8 cellular contexts compared by ENCODE assay signal in the genomic region with DNA sequence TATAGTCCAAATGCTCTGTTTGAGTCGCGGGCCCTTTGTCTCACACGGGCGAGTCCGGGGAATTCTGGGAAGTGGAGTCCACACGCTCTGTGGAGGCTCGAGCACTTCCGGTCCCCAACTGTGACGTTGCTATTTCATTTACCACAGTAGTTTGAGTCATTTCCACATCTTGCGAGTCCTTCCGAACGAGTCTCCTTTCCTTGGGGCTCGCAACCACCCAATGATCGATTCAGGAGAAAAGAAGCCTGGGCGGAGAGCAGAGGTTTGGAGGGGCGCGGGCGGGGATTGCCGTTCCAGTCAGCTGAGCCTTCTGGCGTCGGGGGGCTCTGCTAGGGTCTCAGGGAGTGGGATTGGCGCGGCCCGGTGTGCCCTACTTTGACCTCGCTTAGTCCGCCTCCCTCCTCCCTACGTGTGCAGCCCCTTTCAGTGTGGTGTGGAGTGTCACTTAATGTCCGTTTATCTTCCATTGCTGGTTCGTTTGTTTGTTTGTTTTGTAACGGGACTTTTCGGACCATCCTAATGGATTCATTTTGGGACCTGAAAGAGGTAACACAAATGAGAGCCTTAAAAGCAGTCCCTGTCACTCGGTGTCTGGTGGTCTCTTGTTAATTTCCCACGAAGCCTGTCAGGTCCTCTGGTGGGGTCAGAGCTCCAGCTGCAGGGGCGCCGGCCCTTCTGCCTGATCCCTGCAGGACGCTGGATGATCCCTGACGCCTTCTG. TPM values are rescaled to one million over a fixed set of nuclear protein-coding genes. Genes with fewer than 3 reads are reported as not detected.
DNase-seq lines count a peak whose midpoint lies in the region; ATAC-seq lines count a peak whose summit lies in the region.

Gene ZNF222 (plus strand): TSS at position 163 of the 720 bp plus-strand sequence. CDS start 58 bp downstream, at position 221.

- peaks cover 15% of the 10 kb centered on the region for H3K4me1 ChIP-seq in CD4-positive, alpha-beta memory T cell (ENCODE audit: insufficient read depth, low read length)
- peaks cover 11% of the 10 kb centered on the region for H3K4me1 ChIP-seq in muscle layer of colon (ENCODE audit: insufficient read depth, low read length)

- POLR2A ChIA-PET in CD4-positive, alpha-beta memory T cell (lab: Charles Lee; ENCODE audit: partially characterized antibody): interaction anchor here (0.9 to 2.1 kb wide), 5 partner anchors 22 to 90 kb away, joined by 3 to 7 read pairs (median 5); partner anchors contain the start of genes ZNF221, ZNF230 and ZNF45

- H3K4me1 Mint-ChIP-seq in CD4-positive, alpha-beta memory T cell: peaks cover 17 to 31% (median 22%) of the 10 kb centered on the region in 4 donors

- DNase-seq in CD4-positive, alpha-beta memory T cell: peak; percentile 66 to 84 (median 75)
- peak in 73 of 76 experiments; percentile 9 to 86 (median 68) for DNase-seq in HUDEP-2 (lab: John Stamatoyannopoulos, UW; ENCODE audit: unreplicated experiment in 76 of 76)
- DNase-seq in OCI-M2 (lab: John Stamatoyannopoulos, UW; ENCODE audit: unreplicated experiment): peak; percentile 85
- DNase-seq in activated T-cell treated with anti-CD3 and anti-CD28 coated beads, Interleukin-2, amount 50 U/mL, for 1 hour: peak; percentile 72
- peak; percentile 79 for DNase-seq in stimulated activated CD8-positive, alpha-beta memory T cell treated with anti-CD3 and anti-CD28 coated beads, Interleukin-4, amount 100 ng/mL, for 48 hours

- CTCF ChIA-PET in CD4-positive, alpha-beta memory T cell (lab: Charles Lee; ENCODE audit: partially characterized antibody): interaction anchor here (0.9 to 1.2 kb wide), 2 partner anchors 26 to 70 kb away, joined by 3 read pairs; no protein-coding TSS in a partner anchor

- peak within 1 kb of the TSS; percentile 59 for H3K9ac ChIP-seq in muscle layer of colon (ENCODE audit: low read length)

- peaks cover 2 to 10% of the 10 kb centered on the region in 2 donors for H3K27me3 Mint-ChIP-seq in CD4-positive, alpha-beta memory T cell

- peaks cover 51 to 57% of the 10 kb centered on the region in 2 donors for H3K36me3 Mint-ChIP-seq in CD4-positive, alpha-beta memory T cell

- H3K27ac Mint-ChIP-seq in CD4-positive, alpha-beta memory T cell: peak within 1 kb of the TSS; percentile 48 to 96 (median 95)

- intact Hi-C loops in CD4-positive, alpha-beta memory T cell (cut with micrococcal nuclease): loop anchor here (1.0 to 10.0 kb wide), 2 partner anchors 23 to 279 kb away; partner anchors contain the start of genes ZNF230 and ZNF235

- peak within 1 kb of the TSS; percentile 90 to 100 (median 98) for H3K4me3 Mint-ChIP-seq in CD4-positive, alpha-beta memory T cell

- peaks cover 0 to 3% of the 10 kb centered on the region in 2 donors for H3K9me3 ChIP-seq in CD4-positive, alpha-beta memory T cell (ENCODE audit: control insufficient read depth in 1 of 2, low read length in 2 of 2)
- H3K9me3 ChIP-seq in muscle layer of colon (ENCODE audit: low read length): peaks cover 27% of the 10 kb centered on the region

- no peaks in the 10 kb centered on the region for H3K27me3 ChIP-seq in CD4-positive, alpha-beta memory T cell (ENCODE audit: insufficient read depth, low read length)
- H3K27me3 ChIP-seq in muscle layer of colon (ENCODE audit: control insufficient read depth in 1 of 2, insufficient read depth in 2 of 2, low read length in 2 of 2): no peaks in the 10 kb centered on the region

- ATAC-seq in GM19452 (IDR thresholded peaks at IDR 0.05; ENCODE audit: unreplicated experiment) (peak; percentile 97), esophagus mucosa (peak; percentile 98)

- peaks cover 27% of the 10 kb centered on the region for H3K36me3 ChIP-seq in CD4-positive, alpha-beta memory T cell (ENCODE audit: insufficient read depth, low read length)
- H3K36me3 ChIP-seq in muscle layer of colon (ENCODE audit: insufficient read depth, low read length): peaks cover 35% of the 10 kb centered on the region

- H3K4me3 ChIP-seq in CD4-positive, alpha-beta memory T cell (ENCODE audit: low read length in 2 of 2): peak within 1 kb of the TSS; percentile 55 to 61
- peak within 1 kb of the TSS; percentile 60 to 69 for H3K4me3 ChIP-seq in muscle layer of colon (ENCODE audit: low read depth in 1 of 2, low read length in 2 of 2)

- peaks cover 11 to 57% (median 49%) of the 10 kb centered on the region in 8 donors for H3K9me3 Mint-ChIP-seq in CD4-positive, alpha-beta memory T cell

- H3K27ac ChIP-seq in CD4-positive, alpha-beta memory T cell (ENCODE audit: low read depth, low read length): peak within 1 kb of the TSS; percentile 40
- peak within 1 kb of the TSS; percentile 57 for H3K27ac ChIP-seq in muscle layer of colon (ENCODE audit: low read depth, low read length)

RNA-seq across cellular contexts. Expression of gene ZNF222, which starts in this region (rescaled TPM):
- total RNA-seq in CD4-positive, alpha-beta memory T cell: 10 to 100 TPM in 1 of 2 experiments, 1 to 10 TPM in 1; 7.9 to 11.4 TPM
- 1 to 10 TPM; 1.6 to 3.8 TPM for polyA plus RNA-seq in CD4-positive, alpha-beta memory T cell
- total RNA-seq in esophagus mucosa: 1.00 TPM

Comparison
In these comparisons a context has a peak if more than half of its experiments do, and no peak if none do; other contexts are left out.
1. Peak in every context shown above with its lines: DNase-seq, ATAC-seq, H3K4me3 ChIP-seq and H3K27ac ChIP-seq.
2. Peak in ATAC-seq in esophagus mucosa; RNA of the gene not detected or under 1 TPM.